In the genomic region with DNA sequence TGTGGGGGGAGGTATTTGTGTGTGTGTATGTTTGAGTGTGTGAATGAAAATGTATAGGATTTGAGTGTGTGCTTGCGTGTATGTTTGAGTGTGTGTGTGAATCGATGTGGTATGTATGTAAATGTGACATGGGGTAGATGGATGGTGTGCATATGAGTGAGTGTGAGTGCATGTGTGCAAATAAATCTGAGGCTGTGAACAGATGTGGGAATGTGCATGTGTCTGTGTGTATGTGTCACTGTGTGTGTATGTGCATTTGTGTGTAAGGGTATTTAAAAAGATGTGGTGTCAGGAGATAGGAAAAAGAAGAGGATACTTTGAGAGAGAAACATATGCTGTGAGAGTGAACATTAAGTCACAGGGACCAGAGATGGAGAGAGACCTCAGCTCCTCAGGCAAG, we compare ENCODE assay signal across 26 cellular contexts.
"Had no signal": no experiment of that assay in that cellular context is flagged by ENCODE, and none has a peak within 500 bp of the region (broad histone marks: within the 10 kb centered on the region; RNA-seq: fewer than 3 reads in every experiment).

No MANE protein-coding gene starts in this region.

- H3K27me3 Mint-ChIP-seq: dendritic cell treated with granulocyte-macrophage colony-stimulating factor and Interleukin-4, amounts not matched to agents 40 ng/mL and 50 ng/mL, for 4 days; effector memory CD8-positive, alpha-beta T cell had no signal

- H3K27me3 ChIP-seq: colonic mucosa, left lung had no signal

- H3K4me3 Mint-ChIP-seq: dendritic cell treated with granulocyte-macrophage colony-stimulating factor and Interleukin-4, amounts not matched to agents 40 ng/mL and 50 ng/mL, for 4 days; effector memory CD8-positive, alpha-beta T cell; endodermal cell had no signal

- DNase-seq: colonic mucosa; cortex of kidney; effector CD8-positive, alpha-beta T cell; effector memory CD8-positive, alpha-beta T cell; endodermal cell; erythroblast; esophagus squamous epithelium; foreskin fibroblast; foreskin melanocyte; gastrocnemius medialis; glutamatergic neuron; head of caudate nucleus; heart right ventricle; hippocampal formation; left cardiac atrium; left lung; left ventricle myocardium superior; lower lobe of right lung; mesendoderm; midbrain had no signal

- H3K27ac ChIP-seq: colonic mucosa, epithelial cell of prostate, esophagus squamous epithelium, gastrocnemius medialis, heart right ventricle, left lung, lower lobe of right lung had no signal

- H3K9me3 Mint-ChIP-seq: dendritic cell treated with granulocyte-macrophage colony-stimulating factor and Interleukin-4, amounts not matched to agents 40 ng/mL and 50 ng/mL, for 4 days; effector memory CD8-positive, alpha-beta T cell; endodermal cell had no signal

- H3K4me3 ChIP-seq: colonic mucosa, esophagus squamous epithelium, gastrocnemius medialis, heart right ventricle, left lung, lower lobe of right lung had no signal

- H3K36me3 ChIP-seq: colonic mucosa, esophagus squamous epithelium, gastrocnemius medialis, heart right ventricle, left lung, lower lobe of right lung had no signal

- H3K4me1 Mint-ChIP-seq: endodermal cell had no signal

- H3K4me1 ChIP-seq: colonic mucosa, esophagus squamous epithelium, gastrocnemius medialis, heart right ventricle, left lung, lower lobe of right lung had no signal

- H3K9me3 ChIP-seq: colonic mucosa, esophagus squamous epithelium, gastrocnemius medialis, heart right ventricle, left lung, lower lobe of right lung had no signal

- FAIRE-seq: endometrium, islet of Langerhans, keratinocyte had no signal

- H3K27ac Mint-ChIP-seq: dendritic cell treated with granulocyte-macrophage colony-stimulating factor and Interleukin-4, amounts not matched to agents 40 ng/mL and 50 ng/mL, for 4 days; effector memory CD8-positive, alpha-beta T cell; endodermal cell had no signal

- ATAC-seq: effector memory CD8-positive, alpha-beta T cell; esophagus mucosa; gastrocnemius medialis; heart right ventricle; left cardiac atrium; left lung; left ventricle myocardium superior; lower lobe of right lung had no signal
